In genomic region chr2:85706063-85706462, GRCh38 we compare ENCODE assay signal across 14 cellular contexts. TPM values are rescaled to one million over a fixed set of nuclear protein-coding genes. Genes with fewer than 3 reads are reported as not detected.
DNase-seq lines count a peak whose midpoint lies in the region; ATAC-seq, FAIRE-seq and TF ChIP-seq lines count a peak whose summit lies in the region.
"Had no signal": no experiment of that assay in that cellular context is flagged by ENCODE, and none has a peak within 500 bp of the region (broad histone marks: within the 10 kb centered on the region; RNA-seq: fewer than 3 reads in every experiment).

No MANE protein-coding gene starts in this region.

- H2BK5ac ChIP-seq in IMR-90 (ENCODE audit: low read depth, low read length, poor library complexity, severe bottlenecking), result no peak overlapping the region

- DNase-seq in A549 (ENCODE audit: low read depth in 1 of 2, low spot score in 1 of 2) (no peak), IMR-90 (no peak), dorsolateral prefrontal cortex (no peak), psoas muscle (no peak), glomerular visceral epithelial cell (ENCODE audit: extremely low spot score) (no peak), osteoblast (ENCODE audit: insufficient read length, low spot score, missing footprints) (no peak)
- DNase-seq in activated naive CD4-positive, alpha-beta T cell treated with anti-CD3 and anti-CD28 coated beads, Interleukin-2, amount 50 U/mL, for 16 hours, result no peak
- DNase-seq in stimulated activated CD4-positive, alpha-beta T cell treated with anti-CD3 and anti-CD28 coated beads, Interleukin-4, amount 100 ng/mL, for 1 hour, result no peak
- DNase-seq: activated CD4-positive, alpha-beta T cell treated with anti-CD3 and anti-CD28 coated beads for 36 hours; CD4-positive, alpha-beta T cell; NCI-H1436 had no signal

- peak overlapping the region in 1 of 2 experiments; percentile 15; a peak in 1 of 4 replicates for H4K8ac ChIP-seq in IMR-90 (ENCODE audit: low read depth in 2 of 2, low read length in 2 of 2)

- 0 out of 2 replicates have a peak overlapping the region, but pooled peaks have one; percentile 9 for H3K18ac ChIP-seq in IMR-90 (ENCODE audit: low read depth, low read length)

- H3K27ac ChIP-seq in A549, result peak overlapping the region; percentile 84
- no peak overlapping the region for H3K27ac ChIP-seq in IMR-90 (ENCODE audit: insufficient read depth, low read length)
- H3K27ac ChIP-seq in dorsolateral prefrontal cortex, result peak overlapping the region in 51 of 59 donors; percentile 22 to 90 (median 63)
- peak overlapping the region; percentile 87 for H3K27ac ChIP-seq in psoas muscle
- H3K27ac ChIP-seq in osteoblast (ENCODE audit: low read depth, low read length), result no peak overlapping the region

- H3K4ac ChIP-seq in IMR-90 (ENCODE audit: low read depth, low read length), result peak overlapping the region; percentile 90

- H2BK20ac ChIP-seq in IMR-90 (ENCODE audit: low read depth, low read length), result peak overlapping the region; percentile 35

- no peak overlapping the region for H3K9ac ChIP-seq in IMR-90 (ENCODE audit: low read depth, low read length)

- TF ChIP-seq CTCF in A549 (IDR thresholded peaks at IDR 0.05) (no peak), IMR-90 (conservative IDR thresholded peaks at IDR 0.05; ENCODE audit: low read depth, low read length) (no peak), dorsolateral prefrontal cortex (IDR thresholded peaks at IDR 0.05 in 54 of 56, conservative IDR thresholded peaks at IDR 0.05 in 2 of 56; ENCODE audit: low read depth in 1 of 56, partially characterized antibody in 56 of 56) (no peak), psoas muscle (IDR thresholded peaks at IDR 0.05) (no peak), osteoblast (IDR thresholded peaks at IDR 0.05; ENCODE audit: extremely low read depth, low read depth, low read length) (no peak)

- ATAC-seq in A549, result no peak
- no peak for ATAC-seq in IMR-90 (ENCODE audit: low read depth)
- ATAC-seq in psoas muscle, result peak in 3 of 4 donors; percentile 4 to 12 (median 9)
- ATAC-seq: activated CD4-positive, alpha-beta T cell treated with anti-CD3 and anti-CD28 coated beads for 36 hours had no signal

- TF ChIP-seq POLR2A in A549 (IDR thresholded peaks at IDR 0.05; ENCODE audit: low read length), result no peak
- no peak for TF ChIP-seq POLR2A in IMR-90 (IDR thresholded peaks at IDR 0.05; ENCODE audit: low read depth, low read length)

- TF ChIP-seq RAD21 in A549 (conservative IDR thresholded peaks at IDR 0.05 in 1 of 2, IDR thresholded peaks at IDR 0.05 in 1 of 2) (no peak), IMR-90 (IDR thresholded peaks at IDR 0.05; ENCODE audit: low read length) (no peak)

- H3K4me1 ChIP-seq in A549 (peaks cover 68% of the 10 kb centered on the region), IMR-90 (ENCODE audit: control insufficient read depth, insufficient read depth, low read length) (peaks cover 20% of the 10 kb centered on the region), psoas muscle (peaks cover 64% of the 10 kb centered on the region), osteoblast (ENCODE audit: insufficient read depth, low read length) (peaks cover 31% of the 10 kb centered on the region)

- no TSS peak for BruUV-seq in IMR-90 (replicated peaks; lab: Mats Ljungman, UMichigan)

- H3K56ac ChIP-seq in IMR-90 (ENCODE audit: extremely low read depth, insufficient read depth, low read length), result no peak overlapping the region

- POLR2A ChIA-PET in A549 (lab: Yijun Ruan, JAX), result no interaction called here
- POLR2A ChIA-PET in IMR-90 (lab: Charles Lee; ENCODE audit: unreplicated experiment), result interaction anchor here (0.6 kb wide), 1 partner anchor 182 kb away, joined by 3 read pairs; no protein-coding TSS in a partner anchor

- H2AFZ ChIP-seq in IMR-90 (replicated peaks; ENCODE audit: low read length, poor library complexity), result no peak overlapping the region
- no peak overlapping the region for H2AFZ ChIP-seq in osteoblast (ENCODE audit: low read length)

- no peaks in the 10 kb centered on the region for H3K9me3 ChIP-seq in A549
- no peaks in the 10 kb centered on the region for H3K9me3 ChIP-seq in IMR-90 (ENCODE audit: control insufficient read depth, insufficient read depth, low read length)
- H3K9me3 ChIP-seq in psoas muscle, result no peaks in the 10 kb centered on the region
- H3K9me3 ChIP-seq in osteoblast (ENCODE audit: low read depth, low read length), result no peaks in the 10 kb centered on the region

- H4K91ac ChIP-seq in IMR-90 (ENCODE audit: insufficient read depth, low read depth, low read length), result peak overlapping the region; percentile 30

- no peaks in the 10 kb centered on the region for H3K79me2 ChIP-seq in osteoblast (ENCODE audit: insufficient read depth, low read length)

- H4K20me1 ChIP-seq in IMR-90 (ENCODE audit: insufficient read depth, low read length) (peaks cover 2% of the 10 kb centered on the region; the same call in 1 of the 2 replicates), osteoblast (ENCODE audit: insufficient read depth, low read length) (no peaks in the 10 kb centered on the region)

- TF ChIP-seq EP300 in A549 (IDR thresholded peaks at IDR 0.05), result no peak

- intact Hi-C loops in IMR-90 (cut with micrococcal nuclease), result loop anchor here (5.0 kb wide), 1 partner anchor 284 kb away; no protein-coding TSS in a partner anchor
- intact Hi-C loops in dorsolateral prefrontal cortex (cut with DNase I), result loop anchor here (5.0 kb wide), 1 partner anchor 69 kb away; no protein-coding TSS in a partner anchor
- intact Hi-C loops in psoas muscle (cut with DNase I), result loop anchor here (2.0 to 5.0 kb wide), 2 partner anchors 25 to 69 kb away; no protein-coding TSS in a partner anchor

- no peaks in the 10 kb centered on the region for H3K9me1 ChIP-seq in IMR-90 (ENCODE audit: insufficient read depth, low read length)

- H2AK9ac ChIP-seq in IMR-90 (replicated peaks; ENCODE audit: low read depth, low read length, poor library complexity), result peak overlapping the region; percentile 20

- CTCF ChIA-PET in A549 (lab: Yijun Ruan, JAX) (interaction anchor here (1.0 to 16.3 kb wide), 22 partner anchors 11 to 485 kb away, joined by 3 to 241 read pairs (median 11); partner anchors contain the start of genes GNLY and SFTPB), IMR-90 (lab: Yijun Ruan, JAX) (interaction anchor here (1.0 to 2.2 kb wide), 2 partner anchors 27 to 69 kb away, joined by 4 to 7 read pairs; no protein-coding TSS in a partner anchor)

- peak overlapping the region; percentile 43; the same call in 1 of the 3 replicates for H2BK15ac ChIP-seq in IMR-90 (ENCODE audit: low read depth, low read length)

- no peak for FAIRE-seq in A549 (lab: Jason Lieb, UNC)

- H4K5ac ChIP-seq in IMR-90 (ENCODE audit: low read depth, low read length), result no peak overlapping the region; the same call in 1 of the 2 replicates

- peak overlapping the region; percentile 67 for H2AK5ac ChIP-seq in IMR-90 (ENCODE audit: low read depth, low read length)

- H3K36me3 ChIP-seq in IMR-90 (ENCODE audit: control insufficient read depth, insufficient read depth, low read length), result no peaks in the 10 kb centered on the region
- H3K36me3 ChIP-seq in psoas muscle (ENCODE audit: insufficient read depth in 1 of 2, low read depth in 1 of 2), result no peaks in the 10 kb centered on the region
- no peaks in the 10 kb centered on the region for H3K36me3 ChIP-seq in osteoblast (ENCODE audit: insufficient read depth, low read length)

- dilution Hi-C loops in IMR-90 (cut with HindIII; ENCODE audit: low sequenced_read_pairs, unreplicated experiment), result no loop called here

- H3K23ac ChIP-seq in IMR-90 (ENCODE audit: low read depth, low read length), result no peak overlapping the region

- no peak overlapping the region for H3K4me3 ChIP-seq in A549
- H3K4me3 ChIP-seq in IMR-90 (ENCODE audit: insufficient read depth, low read depth, low read length), result no peak overlapping the region
- no peak overlapping the region for H3K4me3 ChIP-seq in dorsolateral prefrontal cortex
- no peak overlapping the region for H3K4me3 ChIP-seq in psoas muscle
- no peak overlapping the region for H3K4me3 ChIP-seq in osteoblast (ENCODE audit: insufficient read depth, low read length)

- no peaks in the 10 kb centered on the region; the same call in 1 of the 2 replicates for H3K27me3 ChIP-seq in IMR-90 (ENCODE audit: control insufficient read depth, insufficient read depth, low read length)
- H3K27me3 ChIP-seq in dorsolateral prefrontal cortex, result no peaks in the 10 kb centered on the region
- H3K27me3 ChIP-seq in psoas muscle (ENCODE audit: insufficient read depth in 3 of 3, low read length in 2 of 3), result no peaks in the 10 kb centered on the region
- H3K27me3 ChIP-seq in osteoblast (ENCODE audit: insufficient read depth, low read length), result no peaks in the 10 kb centered on the region

- H3K4me2 ChIP-seq in A549 (peak overlapping the region; percentile 61), IMR-90 (ENCODE audit: low read depth, low read length) (no peak overlapping the region), osteoblast (ENCODE audit: insufficient read depth, low read length) (no peak overlapping the region)

- WGBS in A549 (ENCODE audit: missing lambda C conversion rate), result 91% methylated on average over 6 of the region's 6 CpGs
- WGBS in IMR-90 (ENCODE audit: extremely low coverage in 2 of 2, insufficient read length in 1 of 2), 2 experiments, result 17% methylated on average over 1 of the region's 6 CpGs; no CpG with 5 or more reads in 1 of the 2 experiments
- 70 to 88% (median 85%) methylated on average over 6 of the region's 6 CpGs for WGBS in psoas muscle, 3 donors

- no peaks in the 10 kb centered on the region for H3K79me1 ChIP-seq in IMR-90 (ENCODE audit: low read depth in 1 of 2, low read length in 2 of 2)

- peak overlapping the region; percentile 91 for H2BK120ac ChIP-seq in IMR-90 (ENCODE audit: low read depth, low read length)

- 0 out of 2 replicates have a peak overlapping the region, but pooled peaks have one; percentile 32 for H3K14ac ChIP-seq in IMR-90 (replicated peaks; ENCODE audit: low read depth, low read length)

- in situ Hi-C loops in IMR-90 (cut with MboI; ENCODE audit: low sequenced_read_pairs), result loop anchor here (5.0 kb wide), 1 partner anchor 59 kb away; no protein-coding TSS in a partner anchor

RNA-seq across cellular contexts. Expression of gene GNLY, which starts 11.9 kb away (rescaled TPM):
- polyA plus RNA-seq in A549 (2011; rRNA removed) (not detected in 2 replicates), A549 (2017; fragmentation: RNase III; extraction: RNeasy Plus Mini Kit Qiagen cat#74134 plus additional on column Dnase treatment) (not detected in 3 replicates), IMR-90 (2012; rRNA removed) (not detected in 2 replicates), psoas muscle (10 to 100 TPM in 2 of 3 donors, 1 to 10 TPM in 1; 4.9 to 31.6 (median 23.4) TPM)
- not detected in 2 replicates for polyA plus RNA-seq in A549 (2012; cell fraction: cytosol; rRNA removed)
- 0.12 and 0.15 TPM in 2 replicates for polyA plus RNA-seq in A549 (2012; cell fraction: nucleus; rRNA removed)
- not detected in 2 replicates for polyA minus RNA-seq in A549 (2011; rRNA and poly(A)+ RNA removed)
- total RNA-seq in IMR-90 (2012; rRNA removed) (not detected in 2 replicates), dorsolateral prefrontal cortex (10 to 100 TPM in 6 of 120 experiments, 1 to 10 TPM in 105, under 1 TPM in 7, not detected in 2; 0.48 to 16.9 (median 3.9) TPM), psoas muscle (10 to 100 TPM in 1 of 4 donors, 1 to 10 TPM in 2, under 1 TPM in 1; 0.58 to 20.0 (median 5.8) TPM), osteoblast (not detected in 2 replicates)
- not detected in 2 replicates for polyA plus RNA-seq in IMR-90 (2012; cell fraction: cytosol; rRNA removed)
- 0.13 and 0.24 TPM in 2 replicates for polyA plus RNA-seq in IMR-90 (2012; cell fraction: nucleus; rRNA removed; ENCODE audit: low replicate concordance)
- total RNA-seq: dermis blood vessel endothelial cell, pulmonary artery endothelial cell, SK-MEL-5 had no signal

RNA-seq across cellular contexts. Expression of gene SFTPB, which starts 38.1 kb away (rescaled TPM):
- polyA plus RNA-seq in A549 (2011; rRNA removed) (not detected in 2 replicates), A549 (2017; fragmentation: RNase III; extraction: RNeasy Plus Mini Kit Qiagen cat#74134 plus additional on column Dnase treatment) (0.08 TPM in 1 of 3 replicates, not detected in the others), IMR-90 (2012; rRNA removed) (not detected in 2 replicates), psoas muscle (1 to 10 TPM in 1 of 3 donors, under 1 TPM in 2; 0.04 to 1.5 (median 0.98) TPM)
- polyA plus RNA-seq in A549 (2012; cell fraction: cytosol; rRNA removed), result 0.01 TPM in 1 of 2 replicates, not detected in the other
- not detected in 2 replicates for polyA plus RNA-seq in A549 (2012; cell fraction: nucleus; rRNA removed)
- not detected in 2 replicates for polyA minus RNA-seq in A549 (2011; rRNA and poly(A)+ RNA removed)
- total RNA-seq in IMR-90 (2012; rRNA removed) (not detected in 2 replicates), dorsolateral prefrontal cortex (not detected), psoas muscle (1 to 10 TPM in 2 of 4 donors, under 1 TPM in 2; 0.25 to 1.1 (median 0.96) TPM), osteoblast (not detected in 2 replicates)
- polyA plus RNA-seq in IMR-90 (2012; cell fraction: cytosol; rRNA removed), result 0.07 TPM in 1 of 2 replicates, not detected in the other
- not detected in 2 replicates for polyA plus RNA-seq in IMR-90 (2012; cell fraction: nucleus; rRNA removed; ENCODE audit: low replicate concordance)
- total RNA-seq: activated CD4-positive, alpha-beta T cell treated with anti-CD3 and anti-CD28 coated beads for 36 hours; CD4-positive, alpha-beta T cell; dermis blood vessel endothelial cell; pulmonary artery endothelial cell; SK-MEL-5 had no signal

RNA-seq across cellular contexts. Expression of gene ATOH8, which starts 47.7 kb away (rescaled TPM):
- 1.8 and 2.6 TPM in 2 replicates for polyA plus RNA-seq in A549 (2011; rRNA removed)
- 13.2 and 22.4 TPM in 2 replicates for polyA plus RNA-seq in A549 (2012; cell fraction: cytosol; rRNA removed)
- polyA plus RNA-seq in A549 (2012; cell fraction: nucleus; rRNA removed), result 19.3 and 20.6 TPM in 2 replicates
- 11.1 to 20.7 TPM (median 20.0 TPM) in 3 replicates for polyA plus RNA-seq in A549 (2017; fragmentation: RNase III; extraction: RNeasy Plus Mini Kit Qiagen cat#74134 plus additional on column Dnase treatment)
- 2.4 and 3.4 TPM in 2 replicates for polyA minus RNA-seq in A549 (2011; rRNA and poly(A)+ RNA removed)
- 7.8 and 7.9 TPM in 2 replicates for total RNA-seq in IMR-90 (2012; rRNA removed)
- 9.0 and 11.2 TPM in 2 replicates for polyA plus RNA-seq in IMR-90 (2012; rRNA removed)
- 6.2 and 7.6 TPM in 2 replicates for polyA plus RNA-seq in IMR-90 (2012; cell fraction: cytosol; rRNA removed)
- polyA plus RNA-seq in IMR-90 (2012; cell fraction: nucleus; rRNA removed; ENCODE audit: low replicate concordance), result 5.0 and 13.0 TPM in 2 replicates
- total RNA-seq in dorsolateral prefrontal cortex, result 10 to 100 TPM in 97 of 120 experiments, 1 to 10 TPM in 23; 4.6 to 58.9 (median 14.7) TPM
- total RNA-seq in psoas muscle, result 10 to 100 TPM; 22.0 to 82.1 (median 57.3) TPM
- 10 to 100 TPM; 48.7 to 77.2 (median 59.4) TPM for polyA plus RNA-seq in psoas muscle
- 18.6 and 35.1 TPM in 2 replicates for total RNA-seq in osteoblast
- total RNA-seq: activated CD4-positive, alpha-beta T cell treated with anti-CD3 and anti-CD28 coated beads for 36 hours; CD4-positive, alpha-beta T cell had no signal

Comparison
In these comparisons a context has a peak if more than half of its experiments do, and no peak if none do; other contexts are left out.
1. ATAC-seq: peak in psoas muscle (3 of 4); none in A549 (0 of 2) and IMR-90 (single experiment).
2. H3K27ac ChIP-seq: peak in A549 (2 of 2), dorsolateral prefrontal cortex (51 of 59) and psoas muscle (single experiment); none in IMR-90 (single experiment) and osteoblast (single experiment).